ENCODE assay signal across 12 cellular contexts in the genomic region with DNA sequence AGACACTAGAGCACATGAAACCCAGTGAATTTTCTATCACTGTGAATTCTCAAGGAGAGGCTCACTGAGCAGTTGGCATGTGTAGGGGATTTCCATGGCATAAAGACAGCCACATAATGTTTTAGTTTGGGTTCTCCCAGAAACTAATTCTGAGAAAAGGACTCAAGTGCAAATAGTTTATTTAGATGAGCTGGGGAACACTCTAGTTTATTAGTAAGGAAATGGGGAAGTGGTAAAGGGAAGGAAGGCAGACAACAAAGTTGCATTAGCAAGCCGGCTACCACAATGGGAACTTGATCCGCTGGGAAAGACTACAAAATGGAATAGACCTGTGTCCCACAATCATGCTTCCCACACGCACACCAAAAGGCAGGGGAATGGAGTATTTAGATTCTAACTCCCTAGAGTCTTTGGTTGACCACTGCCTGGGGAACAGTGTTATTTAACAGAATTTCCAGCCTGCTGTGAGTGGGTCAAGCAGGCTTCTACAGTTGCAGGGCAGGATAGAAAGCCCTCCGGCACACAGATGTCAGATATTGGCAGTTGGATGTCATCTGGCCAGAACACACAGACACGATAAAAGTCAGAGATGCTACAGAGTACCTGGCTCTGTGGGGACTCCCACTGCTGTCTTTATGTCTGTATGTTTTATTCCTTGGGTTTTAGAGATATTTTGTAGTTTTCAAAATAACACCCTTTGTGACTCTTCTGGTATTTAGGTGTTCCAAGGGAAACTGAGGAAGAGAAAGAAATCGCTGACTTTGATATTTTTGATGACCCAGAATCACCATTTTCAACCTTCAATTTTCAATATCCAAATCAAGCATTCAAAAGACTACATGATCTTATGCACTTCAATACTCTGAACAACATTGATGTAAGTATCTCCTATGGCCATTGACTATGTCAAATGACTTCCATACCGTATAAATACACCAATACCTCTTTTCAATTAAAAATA.
DNase-seq lines count a peak whose midpoint lies in the region; ATAC-seq and TF ChIP-seq lines count a peak whose summit lies in the region.
"Had no signal": no experiment of that assay in that cellular context is flagged by ENCODE, and none has a peak within 500 bp of the region (broad histone marks: within the 10 kb centered on the region; RNA-seq: fewer than 3 reads in every experiment).

No MANE protein-coding gene starts in this region.

- H3K27ac ChIP-seq in colonic mucosa: no peak overlapping the region
- H3K27ac ChIP-seq: BLaER1 had no signal

- H3K4me3 ChIP-seq in colonic mucosa: no peak overlapping the region
- H3K4me3 ChIP-seq: BLaER1 had no signal

- intact Hi-C loops in colonic mucosa (cut with DNase I): no loop called here

- ATAC-seq in GM18868 (IDR thresholded peaks at IDR 0.05; ENCODE audit: unreplicated experiment): peak; percentile 44
- ATAC-seq: esophagus mucosa; stimulated activated naive CD8-positive, alpha-beta T cell treated with anti-CD3 and anti-CD28 coated beads, Interleukin-15, amount 100 ng/mL, for 72 hours had no signal

- no peak overlapping the region for H3K9ac ChIP-seq in colonic mucosa (ENCODE audit: low read depth in 2 of 2, low read length in 2 of 2)
- H3K9ac ChIP-seq: BLaER1 had no signal

- no peaks in the 10 kb centered on the region for H3K36me3 ChIP-seq in colonic mucosa
- H3K36me3 ChIP-seq: BLaER1 had no signal

- no peaks in the 10 kb centered on the region for H3K4me1 ChIP-seq in colonic mucosa

- peak; percentile 77 for DNase-seq in MV-4-11 (lab: John Stamatoyannopoulos, UW)
- DNase-seq in brain pericyte (ENCODE audit: low read depth, low spot score): peak; percentile 18
- peak; percentile 48 for DNase-seq in pons (ENCODE audit: low spot score)
- DNase-seq in NCI-H526 (lab: John Stamatoyannopoulos, UW): no peak
- DNase-seq in activated naive CD4-positive, alpha-beta T cell treated with Interleukin-2 at 50 U/mL for 16 hours: no peak
- DNase-seq in colonic mucosa: no peak
- DNase-seq in NCI-H748 (lab: John Stamatoyannopoulos, UW; ENCODE audit: unreplicated experiment): no peak
- DNase-seq: NCI-H1436; stimulated activated naive CD8-positive, alpha-beta T cell treated with anti-CD3 and anti-CD28 coated beads, Interleukin-15, amount 100 ng/mL, for 72 hours had no signal

- no peaks in the 10 kb centered on the region for H3K27me3 ChIP-seq in colonic mucosa
- H3K27me3 ChIP-seq: BLaER1 had no signal

- no peak for TF ChIP-seq CTCF in colonic mucosa (IDR thresholded peaks at IDR 0.05)

- H3K9me3 ChIP-seq in colonic mucosa: no peaks in the 10 kb centered on the region
- H3K9me3 ChIP-seq: BLaER1 had no signal

Comparison
In these comparisons a context has a peak if more than half of its experiments do, and no peak if none do; other contexts are left out.
1. DNase-seq: peak in MV-4-11 (single experiment), brain pericyte (single experiment) and pons (single experiment); none in NCI-H526 (0 of 2), activated naive CD4-positive, alpha-beta T cell treated with Interleukin-2 at 50 U/mL for 16 hours (single experiment), colonic mucosa (single experiment) and NCI-H748 (single experiment).